In genomic region chr2:180077295-180077906, GRCh38 we compare ENCODE assay signal across 8 cellular contexts.
DNase-seq lines count a peak whose midpoint lies in the region; ATAC-seq, FAIRE-seq and TF ChIP-seq lines count a peak whose summit lies in the region.

No MANE protein-coding gene starts in this region.

- TF ChIP-seq CTCF in dorsolateral prefrontal cortex (IDR thresholded peaks at IDR 0.05 in 54 of 56, conservative IDR thresholded peaks at IDR 0.05 in 2 of 56; ENCODE audit: low read depth in 1 of 56, partially characterized antibody in 56 of 56), result peak; percentile 34 to 71 (median 56)
- TF ChIP-seq CTCF in psoas muscle (IDR thresholded peaks at IDR 0.05), result peak; percentile 56

- TF ChIP-seq POLR2A in GM12891 (IDR thresholded peaks at IDR 0.05; ENCODE audit: low read depth, low read length), result no peak

- DNase-seq in NOMO-1 treated with DMSO at 0.1 percent for 48 hours (lab: John Stamatoyannopoulos, UW; ENCODE audit: unreplicated experiment) (peak; percentile 5), NOMO-1 (lab: John Stamatoyannopoulos, UW; ENCODE audit: unreplicated experiment in 2 of 2) (no peak), NCI-H2196 (lab: John Stamatoyannopoulos, UW; ENCODE audit: unreplicated experiment) (peak; percentile 10), dorsolateral prefrontal cortex (no peak), psoas muscle (no peak), GM12891 (ENCODE audit: insufficient read length, low spot score) (no peak)
- no peak for DNase-seq in stimulated activated CD4-positive, alpha-beta T cell treated with anti-CD3 and anti-CD28 coated beads, Interleukin-4, amount 100 ng/mL, for 4 hours

- no peaks in the 10 kb centered on the region for H3K9me3 ChIP-seq in psoas muscle

- ATAC-seq in psoas muscle (no peak), HG03196 (IDR thresholded peaks at IDR 0.05; ENCODE audit: unreplicated experiment) (no peak)

- H3K4me1 ChIP-seq in psoas muscle, result no peaks in the 10 kb centered on the region

- H3K4me3 ChIP-seq in dorsolateral prefrontal cortex, result no peak overlapping the region
- H3K4me3 ChIP-seq in psoas muscle, result no peak overlapping the region

- peak overlapping the region in 5 of 59 donors; percentile 4 to 44 (median 16) for H3K27ac ChIP-seq in dorsolateral prefrontal cortex
- no peak overlapping the region for H3K27ac ChIP-seq in psoas muscle

- no peak for FAIRE-seq in GM12891 (lab: Jason Lieb, UNC)

- H3K36me3 ChIP-seq in psoas muscle (ENCODE audit: insufficient read depth in 1 of 2, low read depth in 1 of 2), result no peaks in the 10 kb centered on the region

- WGBS in psoas muscle, 3 donors, result 11 to 26% (median 12%) methylated on average over 3 of the region's 3 CpGs

- intact Hi-C loops in dorsolateral prefrontal cortex (cut with DNase I) (no loop called here), psoas muscle (cut with DNase I) (no loop called here)

- no peaks in the 10 kb centered on the region for H3K27me3 ChIP-seq in dorsolateral prefrontal cortex
- no peaks in the 10 kb centered on the region for H3K27me3 ChIP-seq in psoas muscle (ENCODE audit: insufficient read depth in 3 of 3, low read length in 2 of 3)

TF ChIP-seq in GM12891, 5 proteins besides CTCF, POLR2A, EP300 and RAD21:
- TF ChIP-seq TAF1 (IDR thresholded peaks at IDR 0.05; ENCODE audit: low read depth, low read length) (no peak), PAX5 (IDR thresholded peaks at IDR 0.05; ENCODE audit: insufficient read depth, low read length, severe bottlenecking) (no peak), POLR2AphosphoS5 (IDR thresholded peaks at IDR 0.05; ENCODE audit: low read depth, low read length) (no peak), POU2F2 (IDR thresholded peaks at IDR 0.05; ENCODE audit: low read depth, low read length) (no peak), SPI1 (IDR thresholded peaks at IDR 0.05; ENCODE audit: low read depth, low read length) (no peak)

Comparison
In these comparisons a context has a peak if more than half of its experiments do, and no peak if none do; other contexts are left out.
1. DNase-seq: peak in NOMO-1 treated with DMSO at 0.1 percent for 48 hours (single experiment) and NCI-H2196 (single experiment); none in NOMO-1 (0 of 2), dorsolateral prefrontal cortex (0 of 10), psoas muscle (0 of 2), stimulated activated CD4-positive, alpha-beta T cell treated with anti-CD3 and anti-CD28 coated beads, Interleukin-4, amount 100 ng/mL, for 4 hours (0 of 2) and GM12891 (single experiment).